Comparison of ENCODE assay signal across 9 cellular contexts in genomic region chr9:127520941-127521918, GRCh38.
DNase-seq lines count a peak whose midpoint lies in the region; TF ChIP-seq lines count a peak whose summit lies in the region.
"Had no signal": no experiment of that assay in that cellular context is flagged by ENCODE, and none has a peak within 500 bp of the region (broad histone marks: within the 10 kb centered on the region; RNA-seq: fewer than 3 reads in every experiment).

No MANE protein-coding gene starts in this region.

- H3K27ac Mint-ChIP-seq in activated CD4-positive, alpha-beta memory T cell treated with anti-CD3 and anti-CD28 coated beads, Interleukin-2, amount 10 ng/mL, durations not matched to agents 7 days and 5 days: no peak overlapping the region

- POLR2A ChIA-PET in activated CD4-positive, alpha-beta memory T cell treated with anti-CD3 and anti-CD28 coated beads, Interleukin-2, amount 10 ng/mL, durations not matched to agents 7 days and 5 days (lab: Charles Lee): interaction anchor here (0.5 to 1.0 kb wide), 2 partner anchors 37 to 133 kb away, joined by 3 to 4 read pairs; no protein-coding TSS in a partner anchor

- peaks cover 84% of the 10 kb centered on the region for H3K36me3 Mint-ChIP-seq in activated CD4-positive, alpha-beta memory T cell treated with anti-CD3 and anti-CD28 coated beads, Interleukin-2, amount 10 ng/mL, durations not matched to agents 7 days and 5 days (ENCODE audit: low read depth)

- H3K4me3 Mint-ChIP-seq in activated CD4-positive, alpha-beta memory T cell treated with anti-CD3 and anti-CD28 coated beads, Interleukin-2, amount 10 ng/mL, durations not matched to agents 7 days and 5 days: no peak overlapping the region
- H3K4me3 Mint-ChIP-seq: CD4-positive, alpha-beta memory T cell had no signal

- CTCF ChIA-PET in activated CD4-positive, alpha-beta memory T cell treated with anti-CD3 and anti-CD28 coated beads, Interleukin-2, amount 10 ng/mL, durations not matched to agents 7 days and 5 days (lab: Charles Lee): no interaction called here

- peak overlapping the region; percentile 90 for H3K27ac ChIP-seq in left ventricle myocardium inferior (replicated peaks)

- peaks cover 14% of the 10 kb centered on the region for H3K9me3 ChIP-seq in left ventricle myocardium inferior (replicated peaks)

- H3K27me3 ChIP-seq in left ventricle myocardium inferior (ENCODE audit: low read depth): no peaks in the 10 kb centered on the region

- intact Hi-C loops in left ventricle myocardium inferior (cut with micrococcal nuclease): no loop called here

- peaks cover 17% of the 10 kb centered on the region for H3K9me3 Mint-ChIP-seq in activated CD4-positive, alpha-beta memory T cell treated with anti-CD3 and anti-CD28 coated beads, Interleukin-2, amount 10 ng/mL, durations not matched to agents 7 days and 5 days

- H3K4me3 ChIP-seq in left ventricle myocardium inferior: no peak overlapping the region

- peaks cover 51% of the 10 kb centered on the region for H3K36me3 ChIP-seq in left ventricle myocardium inferior

- H3K27me3 Mint-ChIP-seq in activated CD4-positive, alpha-beta memory T cell treated with anti-CD3 and anti-CD28 coated beads, Interleukin-2, amount 10 ng/mL, durations not matched to agents 7 days and 5 days: no peaks in the 10 kb centered on the region
- H3K27me3 Mint-ChIP-seq: CD4-positive, alpha-beta memory T cell had no signal

- H3K4me1 Mint-ChIP-seq in activated CD4-positive, alpha-beta memory T cell treated with anti-CD3 and anti-CD28 coated beads, Interleukin-2, amount 10 ng/mL, durations not matched to agents 7 days and 5 days: peaks cover 18% of the 10 kb centered on the region

- no peak for TF ChIP-seq CTCF in left ventricle myocardium inferior (IDR thresholded peaks at IDR 0.05; ENCODE audit: borderline replicate concordance)

- peaks cover 73% of the 10 kb centered on the region for H3K4me1 ChIP-seq in left ventricle myocardium inferior

- DNase-seq in EH (ENCODE audit: low read depth): peak; percentile 97
- DNase-seq in amniotic epithelial cell (ENCODE audit: low read depth): peak; percentile 88
- no peak for DNase-seq in left ventricle myocardium inferior
- DNase-seq in pulmonary artery endothelial cell (ENCODE audit: low read depth, low spot score): peak; percentile 78
- DNase-seq in DMS114 treated with DMSO at 0.1 percent for 48 hours (lab: John Stamatoyannopoulos, UW; ENCODE audit: unreplicated experiment): no peak
- DNase-seq in DMS 273 treated with DMSO at 0.1 percent for 48 hours (lab: John Stamatoyannopoulos, UW): no peak
- DNase-seq in NCI-H2107 (lab: John Stamatoyannopoulos, UW): no peak
- no peak for DNase-seq in activated CD4-positive, alpha-beta memory T cell treated with anti-CD3 and anti-CD28 coated beads, Interleukin-2, amount 10 ng/mL, durations not matched to agents 7 days and 5 days
- DNase-seq: CD4-positive, alpha-beta memory T cell had no signal

Comparison
In these comparisons a context has a peak if more than half of its experiments do, and no peak if none do; other contexts are left out.
1. DNase-seq: peak in EH (single experiment), amniotic epithelial cell (single experiment) and pulmonary artery endothelial cell (single experiment); none in left ventricle myocardium inferior (single experiment), DMS114 treated with DMSO at 0.1 percent for 48 hours (single experiment), DMS 273 treated with DMSO at 0.1 percent for 48 hours (single experiment), NCI-H2107 (single experiment) and activated CD4-positive, alpha-beta memory T cell treated with anti-CD3 and anti-CD28 coated beads, Interleukin-2, amount 10 ng/mL, durations not matched to agents 7 days and 5 days (single experiment).